ENCODE assay signal across 19 cellular contexts in genomic region chr1:204350265-204350664, GRCh38. TPM values are rescaled to one million over a fixed set of nuclear protein-coding genes. Genes with fewer than 3 reads are reported as not detected.
A peak's percentile ranks its signal among the peaks of the same experiment; 100 is the strongest.
DNase-seq lines count a peak whose midpoint lies in the region; ATAC-seq, FAIRE-seq and TF ChIP-seq lines count a peak whose summit lies in the region.
"Had no signal": no experiment of that assay in that cellular context is flagged by ENCODE, and none has a peak within 500 bp of the region (broad histone marks: within the 10 kb centered on the region; RNA-seq: fewer than 3 reads in every experiment).

No MANE protein-coding gene starts in this region.

- H3K4me1 ChIP-seq in astrocyte (ENCODE audit: insufficient read depth, low read length), result peaks cover 15% of the 10 kb centered on the region
- peaks cover 53% of the 10 kb centered on the region for H3K4me1 ChIP-seq in hepatocyte (ENCODE audit: insufficient read depth)
- H3K4me1 ChIP-seq in osteoblast (ENCODE audit: insufficient read depth, low read length), result no peaks in the 10 kb centered on the region
- H3K4me1 ChIP-seq: prostate gland had no signal

- H3K79me2 ChIP-seq in astrocyte (ENCODE audit: insufficient read depth, low read length), result no peaks in the 10 kb centered on the region
- H3K79me2 ChIP-seq in hepatocyte, result peaks cover 27% of the 10 kb centered on the region
- no peaks in the 10 kb centered on the region for H3K79me2 ChIP-seq in osteoblast (ENCODE audit: insufficient read depth, low read length)

- H3K36me3 Mint-ChIP-seq in astrocyte (ENCODE audit: low read depth, unreplicated experiment), result no peaks in the 10 kb centered on the region
- H3K36me3 Mint-ChIP-seq: naive B cell had no signal

- no peak for ATAC-seq in GM19328 (IDR thresholded peaks at IDR 0.05; ENCODE audit: unreplicated experiment)
- ATAC-seq in HG03159 (IDR thresholded peaks at IDR 0.05; ENCODE audit: unreplicated experiment), result no peak

- peak overlapping the region; percentile 66 for H2AFZ ChIP-seq in astrocyte (ENCODE audit: low read depth, low read length)
- H2AFZ ChIP-seq in hepatocyte, result no peak overlapping the region
- H2AFZ ChIP-seq in osteoblast (ENCODE audit: low read length), result no peak overlapping the region

- no peaks in the 10 kb centered on the region for H3K9me2 ChIP-seq in hepatocyte (replicated peaks; ENCODE audit: insufficient read depth)

- H4K20me1 ChIP-seq in astrocyte (ENCODE audit: insufficient read depth, low read length), result no peaks in the 10 kb centered on the region
- H4K20me1 ChIP-seq in hepatocyte (ENCODE audit: insufficient read depth, poor library complexity, severe bottlenecking), result no peaks in the 10 kb centered on the region
- no peaks in the 10 kb centered on the region for H4K20me1 ChIP-seq in osteoblast (ENCODE audit: insufficient read depth, low read length)

- no peak overlapping the region for H3K4me3 Mint-ChIP-seq in astrocyte (ENCODE audit: unreplicated experiment)
- H3K4me3 Mint-ChIP-seq: naive B cell; stimulated activated naive CD8-positive, alpha-beta T cell treated with anti-CD3 and anti-CD28 coated beads, Interleukin-15, Interleukin-2, amounts not matched to agents 100 ng/mL and 50 ng/mL, for 24 hours had no signal

- H3K27me3 Mint-ChIP-seq in astrocyte (ENCODE audit: low read depth, unreplicated experiment), result peaks cover 21% of the 10 kb centered on the region

- TF ChIP-seq CTCF in AG04450 (IDR thresholded peaks at IDR 0.05; ENCODE audit: low read depth, low read length), result no peak
- TF ChIP-seq CTCF in astrocyte (IDR thresholded peaks at IDR 0.05; ENCODE audit: insufficient read depth, low read depth, low read length), result no peak
- no peak for TF ChIP-seq CTCF in hepatocyte (IDR thresholded peaks at IDR 0.05; ENCODE audit: poor library complexity)
- no peak for TF ChIP-seq CTCF in osteoblast (IDR thresholded peaks at IDR 0.05; ENCODE audit: extremely low read depth, low read depth, low read length)

- DNase-seq in AG04450 (ENCODE audit: low read depth, low spot score), result no peak
- DNase-seq in astrocyte (ENCODE audit: low read depth), result no peak
- no peak for DNase-seq in hepatocyte (ENCODE audit: low spot score)
- no peak for DNase-seq in osteoblast (ENCODE audit: insufficient read length, low spot score, missing footprints)
- no peak for DNase-seq in NCI-H2196 treated with DMSO at 0.1 percent for 48 hours (lab: John Stamatoyannopoulos, UW; ENCODE audit: unreplicated experiment)
- no peak for DNase-seq in NCI-H524 treated with DMSO at 0.1 percent for 48 hours (lab: John Stamatoyannopoulos, UW)
- DNase-seq: activated CD4-positive, alpha-beta T cell treated with anti-CD3 and anti-CD28 coated beads, Interleukin-2, amount 50 U/mL, for 4 hours; activated naive CD4-positive, alpha-beta T cell treated with Interleukin-2 at 50 U/mL for 16 hours; activated T-cell treated with anti-CD3 and anti-CD28 coated beads for 4 hours; GF-D8; naive B cell had no signal

- H3K27me3 ChIP-seq in AG04450 (ENCODE audit: control insufficient read depth, insufficient read depth, low read length), result no peaks in the 10 kb centered on the region
- peaks cover 3% of the 10 kb centered on the region for H3K27me3 ChIP-seq in astrocyte (ENCODE audit: insufficient read depth, low read length)
- no peaks in the 10 kb centered on the region for H3K27me3 ChIP-seq in hepatocyte
- peaks cover 2% of the 10 kb centered on the region for H3K27me3 ChIP-seq in osteoblast (ENCODE audit: insufficient read depth, low read length)
- H3K27me3 ChIP-seq: vagina had no signal

- H3K27ac ChIP-seq in AG04450 (ENCODE audit: low read depth, low read length) (no peak overlapping the region), astrocyte (ENCODE audit: low read depth, low read length) (no peak overlapping the region), hepatocyte (peak overlapping the region; percentile 97), osteoblast (ENCODE audit: low read depth, low read length) (no peak overlapping the region)
- H3K27ac ChIP-seq: prostate gland, RWPE1, vagina had no signal

- H3K4me2 ChIP-seq in astrocyte (ENCODE audit: low read length) (peak overlapping the region; percentile 80), hepatocyte (peak overlapping the region; percentile 69), osteoblast (ENCODE audit: insufficient read depth, low read length) (peak overlapping the region; percentile 66)

- H3K4me1 Mint-ChIP-seq in astrocyte (ENCODE audit: low read depth, unreplicated experiment), result peaks cover 15% of the 10 kb centered on the region

- no peaks in the 10 kb centered on the region for H3K9me3 ChIP-seq in AG04450 (ENCODE audit: control insufficient read depth, insufficient read depth, low read length)
- H3K9me3 ChIP-seq in astrocyte (ENCODE audit: insufficient read depth, low read depth, low read length), result no peaks in the 10 kb centered on the region
- H3K9me3 ChIP-seq in hepatocyte (ENCODE audit: low read depth), result no peaks in the 10 kb centered on the region
- H3K9me3 ChIP-seq in osteoblast (ENCODE audit: low read depth, low read length), result no peaks in the 10 kb centered on the region
- H3K9me3 ChIP-seq: prostate gland, vagina had no signal

- POLR2A ChIA-PET in AG04450 (lab: Yijun Ruan, JAX), result interaction anchor here (0.6 to 1.6 kb wide), 5 partner anchors 9 to 73 kb away, joined by 3 to 5 read pairs (median 3); partner anchors contain the start of gene PLEKHA6

- H3K36me3 ChIP-seq in astrocyte (ENCODE audit: insufficient read depth, low read length), result no peaks in the 10 kb centered on the region
- no peaks in the 10 kb centered on the region for H3K36me3 ChIP-seq in hepatocyte (replicated peaks; ENCODE audit: insufficient read depth, low read depth)
- no peaks in the 10 kb centered on the region for H3K36me3 ChIP-seq in osteoblast (ENCODE audit: insufficient read depth, low read length)
- H3K36me3 ChIP-seq: prostate gland, vagina had no signal

- WGBS in hepatocyte (ENCODE audit: low lambda C conversion rate, missing lambda C conversion rate), result 76% methylated on average over 5 of the region's 5 CpGs

- peaks cover 3% of the 10 kb centered on the region for H3K9me3 Mint-ChIP-seq in astrocyte (ENCODE audit: unreplicated experiment)
- H3K9me3 Mint-ChIP-seq: stimulated activated naive CD8-positive, alpha-beta T cell treated with anti-CD3 and anti-CD28 coated beads, Interleukin-15, Interleukin-2, amounts not matched to agents 100 ng/mL and 50 ng/mL, for 24 hours had no signal

- no peak for FAIRE-seq in astrocyte (lab: Jason Lieb, UNC)
- FAIRE-seq: D721Med, GM12891 had no signal

- no peak overlapping the region for H3K27ac Mint-ChIP-seq in astrocyte (ENCODE audit: unreplicated experiment)
- H3K27ac Mint-ChIP-seq: naive B cell had no signal

- CTCF ChIA-PET in AG04450 (lab: Charles Lee), result interaction anchor here (0.6 to 2.0 kb wide), 12 partner anchors 9 to 1135 kb away, joined by 3 to 12 read pairs (median 6); partner anchors contain the start of genes GOLT1A and PLEKHA6

- H3K9ac ChIP-seq in astrocyte (ENCODE audit: low read length), result no peak overlapping the region

- peak overlapping the region; percentile 59 for H3K4me3 ChIP-seq in AG04450 (ENCODE audit: low read depth, low read length)
- H3K4me3 ChIP-seq in astrocyte (ENCODE audit: insufficient read depth, low read depth, low read length), result no peak overlapping the region
- no peak overlapping the region for H3K4me3 ChIP-seq in hepatocyte
- no peak overlapping the region for H3K4me3 ChIP-seq in osteoblast (ENCODE audit: insufficient read depth, low read length)
- H3K4me3 ChIP-seq: prostate gland, vagina had no signal

RNA-seq across cellular contexts. Expression of gene PLEKHA6, which starts 9.5 kb away (rescaled TPM):
- polyA plus RNA-seq in AG04450 (2011; rRNA removed), result 6.8 and 7.7 TPM in 2 replicates
- polyA minus RNA-seq in AG04450 (2011; rRNA and poly(A)+ RNA removed), result 6.6 and 6.9 TPM in 2 replicates
- total RNA-seq in astrocyte, result 1.5 and 2.7 TPM in 2 replicates
- total RNA-seq in hepatocyte, result 14.3 and 31.5 TPM in 2 replicates
- 12.4 and 14.3 TPM in 2 replicates for polyA plus RNA-seq in hepatocyte
- 0.29 and 0.36 TPM in 2 replicates for total RNA-seq in osteoblast
